13 cellular contexts compared by ENCODE assay signal in genomic region chr3:171860830-171861535, GRCh38. TPM values are rescaled to one million over a fixed set of nuclear protein-coding genes. Genes with fewer than 3 reads are reported as not detected.
DNase-seq lines count a peak whose midpoint lies in the region; ATAC-seq and TF ChIP-seq lines count a peak whose summit lies in the region.
"Had no signal": no experiment of that assay in that cellular context is flagged by ENCODE, and none has a peak within 500 bp of the region (broad histone marks: within the 10 kb centered on the region; RNA-seq: fewer than 3 reads in every experiment).

No MANE protein-coding gene starts in this region.

- no peaks in the 10 kb centered on the region for H3K36me3 Mint-ChIP-seq in MCF 10A (ENCODE audit: insufficient read depth, unreplicated experiment)

- H4K8ac ChIP-seq in mesenchymal stem cell (ENCODE audit: low read length) = peak overlapping the region; percentile 75

- no TSS peak for BruUV-seq in MCF 10A (replicated peaks; lab: Mats Ljungman, UMichigan)

- intact Hi-C loops in breast epithelium (cut with DNase I; ENCODE audit: low total_unique reads) (no loop called here), MCF 10A (cut with micrococcal nuclease) (no loop called here), aorta (cut with DNase I) (no loop called here)

- CTCF ChIA-PET in MCF 10A (lab: Yijun Ruan, JAX) = no interaction called here

- H2BK15ac ChIP-seq in mesenchymal stem cell (ENCODE audit: low read depth, poor library complexity, severe bottlenecking) = no peak overlapping the region

- no peak overlapping the region for H3K4me2 ChIP-seq in mesenchymal stem cell (ENCODE audit: low read length, poor library complexity, severe bottlenecking)

- H3K9me3 Mint-ChIP-seq in MCF 10A (ENCODE audit: unreplicated experiment) = no peaks in the 10 kb centered on the region

- H3K36me3 ChIP-seq in breast epithelium = no peaks in the 10 kb centered on the region
- no peaks in the 10 kb centered on the region for H3K36me3 ChIP-seq in mesenchymal stem cell (ENCODE audit: control insufficient read depth in 1 of 2, insufficient read depth in 2 of 2, low read depth in 1 of 2, low read length in 2 of 2)
- H3K36me3 ChIP-seq in aorta (ENCODE audit: control insufficient read depth in 1 of 2, insufficient read depth in 2 of 2, low read length in 1 of 2) = no peaks in the 10 kb centered on the region

- peak overlapping the region; percentile 9 for H2AK5ac ChIP-seq in mesenchymal stem cell (ENCODE audit: low read length, severe bottlenecking)

- H2BK5ac ChIP-seq in mesenchymal stem cell (ENCODE audit: low read depth, low read length, poor library complexity, severe bottlenecking) = no peak overlapping the region

- 72% methylated on average over 6 of the region's 6 CpGs for whole genome bisulfite sequencing in mesenchymal stem cell
- 8 to 10% methylated on average over 6 of the region's 6 CpGs for WGBS in aorta, 2 donors

- H2BK120ac ChIP-seq in mesenchymal stem cell (ENCODE audit: low read depth, low read length) = no peak overlapping the region

- H3K9me3 ChIP-seq in breast epithelium (no peaks in the 10 kb centered on the region), mesenchymal stem cell (ENCODE audit: control insufficient read depth, low read length) (peaks cover 4% of the 10 kb centered on the region), aorta (ENCODE audit: control insufficient read depth, low read length) (no peaks in the 10 kb centered on the region)

- no peak for TF ChIP-seq POLR2A in breast epithelium (IDR thresholded peaks at IDR 0.05)

- no peak overlapping the region for H3K27ac Mint-ChIP-seq in MCF 10A (ENCODE audit: low read depth, unreplicated experiment)

- ATAC-seq in aorta (ENCODE audit: low FRiP score) (peak; percentile 62), GM18868 (IDR thresholded peaks at IDR 0.05; ENCODE audit: unreplicated experiment) (no peak)
- ATAC-seq: activated CD4-positive, CD25-positive, alpha-beta regulatory T cell treated with anti-CD3 and anti-CD28 coated beads, Interleukin-2, amount 50 U/mL, for 24 hours had no signal

- peak overlapping the region; percentile 21 to 45 for H2BK12ac ChIP-seq in mesenchymal stem cell (ENCODE audit: low read length in 2 of 2)

- POLR2A ChIA-PET in MCF 10A (lab: Yijun Ruan, JAX) = no interaction called here

- H3K79me1 ChIP-seq in mesenchymal stem cell (replicated peaks; ENCODE audit: low read length, poor library complexity, severe bottlenecking) = no peaks in the 10 kb centered on the region

- H3K4me1 ChIP-seq in breast epithelium = no peaks in the 10 kb centered on the region
- peaks cover 2% of the 10 kb centered on the region for H3K4me1 ChIP-seq in mesenchymal stem cell (ENCODE audit: control insufficient read depth, insufficient read depth, low read depth, low read length)
- H3K4me1 ChIP-seq in aorta (ENCODE audit: control insufficient read depth in 1 of 2, insufficient read depth in 2 of 2, low read length in 2 of 2) = peaks cover 0 to 4% of the 10 kb centered on the region in 2 donors

- no peak overlapping the region for H2AFZ ChIP-seq in mesenchymal stem cell (ENCODE audit: low read depth, low read length)

- DNase-seq in breast epithelium (ENCODE audit: low spot score in 2 of 2) (no peak), MCF 10A (ENCODE audit: unreplicated experiment) (no peak), epidermal melanocyte (ENCODE audit: insufficient read length, low spot score) (peak; percentile 32), mesenchymal stem cell (no peak), aorta (peak in 1 of 2 donors; percentile 49), iPS-NIHi7 (ENCODE audit: extremely low spot score) (no peak), superior temporal gyrus (ENCODE audit: extremely low spot score) (no peak)
- DNase-seq: 8988T, NCI-H2171 treated with DMSO at 0.1 percent for 48 hours, occipital lobe had no signal

- H3K9ac ChIP-seq in mesenchymal stem cell (ENCODE audit: low read length) = no peak overlapping the region

- no peak overlapping the region for H3K14ac ChIP-seq in mesenchymal stem cell (ENCODE audit: low read length in 2 of 2)

- H3K4ac ChIP-seq in mesenchymal stem cell (ENCODE audit: low read depth in 1 of 2, low read length in 2 of 2) = no peak overlapping the region

- H3K27me3 Mint-ChIP-seq in MCF 10A (ENCODE audit: insufficient read depth, unreplicated experiment) = no peaks in the 10 kb centered on the region

- H3K4me3 Mint-ChIP-seq in MCF 10A (ENCODE audit: unreplicated experiment) = no peak overlapping the region

- H3K27ac ChIP-seq in breast epithelium (peak overlapping the region; percentile 54), mesenchymal stem cell (ENCODE audit: low read length, poor library complexity, severe bottlenecking) (no peak overlapping the region), aorta (ENCODE audit: low read depth in 1 of 2, low read length in 2 of 2) (peak overlapping the region in 1 of 2 donors; percentile 75)

- no peak for TF ChIP-seq CTCF in breast epithelium (IDR thresholded peaks at IDR 0.05)
- TF ChIP-seq CTCF in MCF 10A (IDR thresholded peaks at IDR 0.05; ENCODE audit: unreplicated experiment) = no peak

- H3K23ac ChIP-seq in mesenchymal stem cell (ENCODE audit: low read length in 2 of 2) = no peak overlapping the region

- no peaks in the 10 kb centered on the region for H3K4me1 Mint-ChIP-seq in MCF 10A (ENCODE audit: insufficient read depth, unreplicated experiment)

- H4K91ac ChIP-seq in mesenchymal stem cell (ENCODE audit: low read length) = no peak overlapping the region

- H3K27me3 ChIP-seq in breast epithelium (no peaks in the 10 kb centered on the region), mesenchymal stem cell (ENCODE audit: control insufficient read depth in 1 of 2, insufficient read depth in 1 of 2, low read length in 2 of 2) (no peaks in the 10 kb centered on the region), aorta (ENCODE audit: control insufficient read depth in 1 of 2, insufficient read depth in 2 of 2, low read length in 1 of 2) (no peaks in the 10 kb centered on the region)

- H3K4me3 ChIP-seq in breast epithelium = no peak overlapping the region
- no peak overlapping the region for H3K4me3 ChIP-seq in mesenchymal stem cell (ENCODE audit: insufficient read depth in 1 of 2, low read depth in 1 of 2, low read length in 2 of 2)
- H3K4me3 ChIP-seq in aorta (ENCODE audit: low read length in 2 of 2) = no peak overlapping the region

- peak overlapping the region in 1 of 2 experiments; percentile 2 for H3K18ac ChIP-seq in mesenchymal stem cell (ENCODE audit: low read depth in 1 of 2, low read length in 2 of 2)

RNA-seq across cellular contexts. Expression of gene TMEM212, which starts 17.8 kb away (rescaled TPM):
- total RNA-seq in breast epithelium (1 to 10 TPM in 1 of 3 donors, not detected in 2; 1.3 TPM), MCF 10A (2022) (not detected in 2 replicates), aorta (not detected)
- 0.06 TPM for polyA plus RNA-seq in mesenchymal stem cell (2013, experiment 1 of 2)
- not detected for polyA plus RNA-seq in mesenchymal stem cell (2013, experiment 2 of 2)
- polyA plus RNA-seq in aorta = not detected
- total RNA-seq: occipital lobe had no signal
- polyA plus RNA-seq: thymus had no signal

RNA-seq across cellular contexts. Expression of gene PLD1, which starts 50.7 kb away (rescaled TPM):
- total RNA-seq in breast epithelium (10 to 100 TPM; 21.1 to 36.9 (median 24.9) TPM), MCF 10A (2022) (8.0 and 14.8 TPM in 2 replicates), aorta (10 to 100 TPM; 23.1 to 41.3 TPM)
- polyA plus RNA-seq in mesenchymal stem cell (2013, experiment 1 of 2) = 18.9 TPM
- 18.3 TPM for polyA plus RNA-seq in mesenchymal stem cell (2013, experiment 2 of 2)
- polyA plus RNA-seq in aorta = 10 to 100 TPM; 19.1 to 28.2 TPM
